1 cellular context compared by ENCODE assay signal in genomic region chr16:87694441-87695125, GRCh38.
TF ChIP-seq lines count a peak whose summit lies in the region.

No MANE protein-coding gene starts in this region.

TF ChIP-seq in WTC11, 78 proteins besides CTCF, POLR2A, EP300 and RAD21 (continued from another document):
- TF ChIP-seq HMGXB4 (CRISPR knock-in tag; IDR thresholded peaks at IDR 0.05) = no peak
- TF ChIP-seq RORB (CRISPR knock-in tag; IDR thresholded peaks at IDR 0.05) = no peak
- no peak for TF ChIP-seq IRF2 (CRISPR knock-in tag; IDR thresholded peaks at IDR 0.05; ENCODE audit: borderline replicate concordance, low read depth)
- TF ChIP-seq ZNF232 (CRISPR knock-in tag; IDR thresholded peaks at IDR 0.05) = no peak
- TF ChIP-seq ATF1 (CRISPR knock-in tag; IDR thresholded peaks at IDR 0.05) = no peak
- TF ChIP-seq AR (CRISPR knock-in tag; IDR thresholded peaks at IDR 0.05) = no peak
